In genomic region chr17:77753246-77753645, GRCh38 we compare ENCODE assay signal across 33 cellular contexts.
"Had no signal": no experiment of that assay in that cellular context is flagged by ENCODE, and none has a peak within 500 bp of the region (broad histone marks: within the 10 kb centered on the region; RNA-seq: fewer than 3 reads in every experiment).

No MANE protein-coding gene starts in this region.

- ATAC-seq: activated CD4-positive, CD25-positive, alpha-beta regulatory T cell treated with anti-CD3 and anti-CD28 coated beads, Interleukin-2, amount 50 U/mL, for 24 hours; activated CD8-positive, alpha-beta memory T cell treated with anti-CD3 and anti-CD28 coated beads, Interleukin-2, amount 10 ng/mL, durations not matched to agents 7 days and 5 days; activated CD8-positive, alpha-beta T cell treated with anti-CD3 and anti-CD28 coated beads, Interleukin-2, amount 10 ng/mL, durations not matched to agents 7 days and 5 days; foreskin keratinocyte; gastrocnemius medialis; T-cell had no signal

- DNase-seq: activated B cell treated with CpG ODN at 0.5 μM for 24 hours; activated CD4-positive, alpha-beta memory T cell treated with anti-CD3 and anti-CD28 coated beads for 36 hours; activated CD4-positive, alpha-beta T cell treated with anti-CD3 and anti-CD28 coated beads for 48 hours; activated CD8-positive, alpha-beta memory T cell treated with anti-CD3 and anti-CD28 coated beads, Interleukin-2, amount 10 ng/mL, durations not matched to agents 7 days and 5 days; activated CD8-positive, alpha-beta memory T cell treated with anti-CD3 and anti-CD28 coated beads, Interleukin-2, amount 50 U/mL, for 4 hours; activated CD8-positive, alpha-beta T cell treated with anti-CD3 and anti-CD28 coated beads, Interleukin-2, amount 10 ng/mL, durations not matched to agents 7 days and 5 days; activated gamma-delta T cell treated with Interleukin-2 at 50 U/mL for 16 hours; activated naive CD4-positive, alpha-beta T cell treated with anti-CD3 and anti-CD28 coated beads, Interleukin-2, amount 50 U/mL, for 16 hours; activated naive CD4-positive, alpha-beta T cell treated with Interleukin-2 at 50 U/mL for 16 hours; activated T-cell treated with anti-CD3 and anti-CD28 coated beads, Interleukin-2, amount 50 U/mL, for 1 hour; activated T-cell treated with anti-CD3 and anti-CD28 coated beads, Interleukin-2, amount 50 U/mL, for 48 hours; amniotic stem cell; anterior cingulate cortex; brain microvascular endothelial cell; effector memory CD4-positive, alpha-beta T cell; erythroblast; foreskin keratinocyte; gastrocnemius medialis; glutamatergic neuron; SW 1271; T-cell; T1000; WERI-Rb-1 had no signal

- H3K36me3 Mint-ChIP-seq: activated CD4-positive, alpha-beta memory T cell treated with anti-CD3 and anti-CD28 coated beads for 36 hours; activated CD8-positive, alpha-beta memory T cell treated with anti-CD3 and anti-CD28 coated beads, Interleukin-2, amount 10 ng/mL, durations not matched to agents 7 days and 5 days; activated naive CD8-positive, alpha-beta T cell; T-cell had no signal

- H3K27ac Mint-ChIP-seq: activated B cell treated with CpG ODN at 0.5 μM for 24 hours; activated CD4-positive, alpha-beta memory T cell treated with anti-CD3 and anti-CD28 coated beads for 36 hours; activated CD8-positive, alpha-beta memory T cell treated with anti-CD3 and anti-CD28 coated beads, Interleukin-2, amount 10 ng/mL, durations not matched to agents 7 days and 5 days; activated CD8-positive, alpha-beta T cell treated with anti-CD3 and anti-CD28 coated beads, Interleukin-2, amount 10 ng/mL, durations not matched to agents 7 days and 5 days; activated naive CD8-positive, alpha-beta T cell; activated T-helper 1 cell treated with anti-CD3 and anti-CD28 coated beads, Interleukin-12 subunit alpha, Interleukin-12 subunit beta, Interleukin-2, Interleukin-4 antibody, amounts not matched to agents 30 ng/mL and 10 ng/mL and 1 ng/mL, durations not matched to agents 14 hours and 24 hours and 36 hours; activated T-helper 2 cell treated with anti-CD3 and anti-CD28 coated beads, Interferon-gamma antibody, Interleukin-2, Interleukin-4, amounts not matched to agents 10 μg/mL and 5 μg/mL and 100 μg/mL, durations not matched to agents 14 hours and 24 hours and 36 hours; dendritic cell treated with granulocyte-macrophage colony-stimulating factor and Interleukin-4, amounts not matched to agents 40 ng/mL and 50 ng/mL, for 4 days; T-cell; T-helper 1 cell treated with Interleukin-12 subunit alpha and Interleukin-12 subunit beta and Interleukin-4 antibody, amounts not matched to agents 30 μg/mL and 1 μg/mL, for 36 hours had no signal

- H3K9me3 ChIP-seq: gastrocnemius medialis had no signal

- H3K36me3 ChIP-seq: brain microvascular endothelial cell, esophagus muscularis mucosa, gastrocnemius medialis, WERI-Rb-1 had no signal

- H3K27me3 Mint-ChIP-seq: activated CD4-positive, alpha-beta memory T cell treated with anti-CD3 and anti-CD28 coated beads for 36 hours; activated naive CD8-positive, alpha-beta T cell; T-cell had no signal

- H3K27ac ChIP-seq: brain microvascular endothelial cell, coronary artery, dorsolateral prefrontal cortex, esophagus muscularis mucosa, foreskin keratinocyte, gastrocnemius medialis, WERI-Rb-1 had no signal

- H3K9me3 Mint-ChIP-seq: activated T-helper 1 cell treated with anti-CD3 and anti-CD28 coated beads, Interleukin-12 subunit alpha, Interleukin-12 subunit beta, Interleukin-2, Interleukin-4 antibody, amounts not matched to agents 30 ng/mL and 10 ng/mL and 1 ng/mL, durations not matched to agents 14 hours and 24 hours and 36 hours; activated T-helper 2 cell treated with anti-CD3 and anti-CD28 coated beads, Interferon-gamma antibody, Interleukin-2, Interleukin-4, amounts not matched to agents 10 μg/mL and 5 μg/mL and 100 μg/mL, durations not matched to agents 14 hours and 24 hours and 36 hours; central memory CD8-positive, alpha-beta T cell; T-helper 1 cell treated with Interleukin-12 subunit alpha and Interleukin-12 subunit beta and Interleukin-4 antibody, amounts not matched to agents 30 μg/mL and 1 μg/mL, for 36 hours had no signal

- H3K4me1 Mint-ChIP-seq: activated B cell treated with CpG ODN at 0.5 μM for 24 hours; activated CD8-positive, alpha-beta memory T cell treated with anti-CD3 and anti-CD28 coated beads, Interleukin-2, amount 10 ng/mL, durations not matched to agents 7 days and 5 days; central memory CD8-positive, alpha-beta T cell; T-cell had no signal

- H3K27me3 ChIP-seq: brain microvascular endothelial cell, esophagus muscularis mucosa, foreskin keratinocyte, gastrocnemius medialis had no signal

- H3K4me3 Mint-ChIP-seq: activated B cell treated with CpG ODN at 0.5 μM for 24 hours; activated CD4-positive, alpha-beta memory T cell treated with anti-CD3 and anti-CD28 coated beads for 36 hours; activated CD8-positive, alpha-beta memory T cell treated with anti-CD3 and anti-CD28 coated beads, Interleukin-2, amount 10 ng/mL, durations not matched to agents 7 days and 5 days; activated CD8-positive, alpha-beta T cell treated with anti-CD3 and anti-CD28 coated beads, Interleukin-2, amount 10 ng/mL, durations not matched to agents 7 days and 5 days; activated naive CD8-positive, alpha-beta T cell; activated T-helper 1 cell treated with anti-CD3 and anti-CD28 coated beads, Interleukin-12 subunit alpha, Interleukin-12 subunit beta, Interleukin-2, Interleukin-4 antibody, amounts not matched to agents 30 ng/mL and 10 ng/mL and 1 ng/mL, durations not matched to agents 14 hours and 24 hours and 36 hours; central memory CD8-positive, alpha-beta T cell; dendritic cell treated with granulocyte-macrophage colony-stimulating factor and Interleukin-4, amounts not matched to agents 40 ng/mL and 50 ng/mL, for 4 days; T-cell; T-helper 1 cell treated with Interleukin-12 subunit alpha and Interleukin-12 subunit beta and Interleukin-4 antibody, amounts not matched to agents 30 μg/mL and 1 μg/mL, for 36 hours had no signal

- H3K4me1 ChIP-seq: esophagus muscularis mucosa, foreskin keratinocyte, gastrocnemius medialis had no signal

- H3K4me3 ChIP-seq: coronary artery, dorsolateral prefrontal cortex, esophagus muscularis mucosa, gastrocnemius medialis had no signal
